In the genomic region with DNA sequence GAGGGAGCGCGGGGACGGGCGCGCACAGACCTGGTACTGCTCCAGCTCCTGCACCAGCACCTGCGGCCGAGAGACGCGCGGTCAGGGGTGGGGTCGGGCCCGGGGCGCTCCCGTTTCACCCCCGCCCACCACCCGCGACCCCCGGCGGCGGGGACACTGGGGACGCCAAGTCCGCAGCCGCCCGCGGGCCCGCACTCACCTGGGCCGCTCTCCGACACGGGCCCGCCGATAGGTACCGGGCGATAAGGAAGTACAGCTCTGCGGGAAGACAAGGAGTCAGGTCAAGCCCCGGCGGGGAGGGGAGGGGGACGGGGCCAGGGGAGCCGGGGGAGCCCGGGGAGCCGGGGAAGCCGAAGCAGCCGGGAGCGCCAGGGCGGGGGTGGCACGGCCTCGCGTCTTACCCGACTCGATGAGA, we compare ENCODE assay signal across 8 cellular contexts. TPM values are rescaled to one million over a fixed set of nuclear protein-coding genes. Genes with fewer than 3 reads are reported as not detected.
A peak's percentile ranks its signal among the peaks of the same experiment; 100 is the strongest.
DNase-seq lines count a peak whose midpoint lies in the region; ATAC-seq and TF ChIP-seq lines count a peak whose summit lies in the region.

No MANE protein-coding gene starts in this region.

- TF ChIP-seq CTCF in cardiac muscle cell (IDR thresholded peaks at IDR 0.05; ENCODE audit: low read depth, low read length) (no peak), psoas muscle (IDR thresholded peaks at IDR 0.05) (no peak)

- peaks cover 15% of the 10 kb centered on the region for H3K36me3 ChIP-seq in CD4-positive, CD25-positive, alpha-beta regulatory T cell (ENCODE audit: control insufficient read depth, insufficient read depth, low read length)
- H3K36me3 ChIP-seq in cardiac muscle cell (peaks cover 14% of the 10 kb centered on the region), psoas muscle (ENCODE audit: insufficient read depth in 1 of 2, low read depth in 1 of 2) (peaks cover 0 to 34% of the 10 kb centered on the region in 2 donors)

- intact Hi-C loops in activated T-helper 1 cell treated with anti-CD3 and anti-CD28 coated beads, Interleukin-12 subunit alpha, Interleukin-12 subunit beta, Interleukin-2, Interleukin-4 antibody, amounts not matched to agents 30 ng/mL and 10 ng/mL and 1 ng/mL, durations not matched to agents 14 hours and 24 hours and 36 hours (cut with micrococcal nuclease): loop anchor here (1.0 to 5.0 kb wide), 3 partner anchors 68 to 546 kb away; partner anchors contain the start of gene LCA5L
- intact Hi-C loops in psoas muscle (cut with DNase I): loop anchor here (5.0 to 10.0 kb wide), 2 partner anchors 34 to 132 kb away; partner anchors contain the start of genes HMGN1 (in 1 of the 2) and LCA5L (in 1 of the 2)

- H3K27ac Mint-ChIP-seq in CD4-positive, CD25-positive, alpha-beta regulatory T cell: peak overlapping the region; percentile 66 to 97 (median 77)
- H3K27ac Mint-ChIP-seq in activated T-helper 1 cell treated with anti-CD3 and anti-CD28 coated beads, Interleukin-12 subunit alpha, Interleukin-12 subunit beta, Interleukin-2, Interleukin-4 antibody, amounts not matched to agents 30 ng/mL and 10 ng/mL and 1 ng/mL, durations not matched to agents 14 hours and 24 hours and 36 hours: peak overlapping the region; percentile 74

- no peak for DNase-seq in CD4-positive, CD25-positive, alpha-beta regulatory T cell
- DNase-seq in HuH-7 (ENCODE audit: low spot score) (peak; percentile 26), cardiac muscle cell (ENCODE audit: low read depth in 1 of 2, low spot score in 1 of 2) (peak in 1 of 2 donors; percentile 36), psoas muscle (peak in 1 of 2 donors; percentile 41), NCI-H2107 treated with DMSO at 0.1 percent for 48 hours (lab: John Stamatoyannopoulos, UW; ENCODE audit: unreplicated experiment) (no peak), putamen (ENCODE audit: low spot score) (no peak)
- DNase-seq in activated T-helper 1 cell treated with anti-CD3 and anti-CD28 coated beads, Interleukin-12 subunit alpha, Interleukin-12 subunit beta, Interleukin-2, Interleukin-4 antibody, amounts not matched to agents 30 ng/mL and 10 ng/mL and 1 ng/mL, durations not matched to agents 14 hours and 24 hours and 36 hours (ENCODE audit: low spot score): no peak

- H3K4me1 ChIP-seq in CD4-positive, CD25-positive, alpha-beta regulatory T cell (ENCODE audit: control insufficient read depth, insufficient read depth, low read length, poor library complexity, severe bottlenecking): peaks cover 40% of the 10 kb centered on the region
- H3K4me1 ChIP-seq in cardiac muscle cell (ENCODE audit: low read depth) (peaks cover 11% of the 10 kb centered on the region), psoas muscle (peaks cover 22% of the 10 kb centered on the region)

- no peaks in the 10 kb centered on the region for H3K9me3 ChIP-seq in CD4-positive, CD25-positive, alpha-beta regulatory T cell (ENCODE audit: control insufficient read depth in 2 of 2, low read length in 2 of 2)
- H3K9me3 ChIP-seq in cardiac muscle cell (ENCODE audit: low read depth) (no peaks in the 10 kb centered on the region), psoas muscle (no peaks in the 10 kb centered on the region)

- peaks cover 0 to 5% (median 0%) of the 10 kb centered on the region in 7 donors for H3K9me3 Mint-ChIP-seq in CD4-positive, CD25-positive, alpha-beta regulatory T cell
- no peaks in the 10 kb centered on the region for H3K9me3 Mint-ChIP-seq in activated T-helper 1 cell treated with anti-CD3 and anti-CD28 coated beads, Interleukin-12 subunit alpha, Interleukin-12 subunit beta, Interleukin-2, Interleukin-4 antibody, amounts not matched to agents 30 ng/mL and 10 ng/mL and 1 ng/mL, durations not matched to agents 14 hours and 24 hours and 36 hours

- H3K27ac ChIP-seq in CD4-positive, CD25-positive, alpha-beta regulatory T cell (ENCODE audit: insufficient read depth, low read length, poor library complexity, severe bottlenecking): peak overlapping the region; percentile 85
- H3K27ac ChIP-seq in cardiac muscle cell (peak overlapping the region; percentile 97), psoas muscle (peak overlapping the region; percentile 98)

- no peaks in the 10 kb centered on the region for H3K27me3 ChIP-seq in CD4-positive, CD25-positive, alpha-beta regulatory T cell (ENCODE audit: control insufficient read depth, insufficient read depth, low read length)
- H3K27me3 ChIP-seq in cardiac muscle cell (no peaks in the 10 kb centered on the region), psoas muscle (ENCODE audit: insufficient read depth in 3 of 3, low read length in 2 of 3) (no peaks in the 10 kb centered on the region)

- peak; percentile 1 to 4 for ATAC-seq in CD4-positive, CD25-positive, alpha-beta regulatory T cell (ENCODE audit: low read depth in 2 of 2)
- peak; percentile 6 for ATAC-seq in GM19397 (IDR thresholded peaks at IDR 0.05; ENCODE audit: unreplicated experiment)
- ATAC-seq in psoas muscle: peak; percentile 2 to 29 (median 12)

- no peak overlapping the region for H3K4me3 ChIP-seq in CD4-positive, CD25-positive, alpha-beta regulatory T cell (ENCODE audit: low read depth, low read length)
- H3K4me3 ChIP-seq in cardiac muscle cell: peak overlapping the region; percentile 100
- H3K4me3 ChIP-seq in psoas muscle: peak overlapping the region; percentile 97

- H3K4me3 Mint-ChIP-seq in CD4-positive, CD25-positive, alpha-beta regulatory T cell: peak overlapping the region; percentile 90 to 96 (median 92)
- H3K4me3 Mint-ChIP-seq in activated T-helper 1 cell treated with anti-CD3 and anti-CD28 coated beads, Interleukin-12 subunit alpha, Interleukin-12 subunit beta, Interleukin-2, Interleukin-4 antibody, amounts not matched to agents 30 ng/mL and 10 ng/mL and 1 ng/mL, durations not matched to agents 14 hours and 24 hours and 36 hours: peak overlapping the region; percentile 76

- peaks cover 15% of the 10 kb centered on the region for H3K36me3 Mint-ChIP-seq in CD4-positive, CD25-positive, alpha-beta regulatory T cell
- peaks cover 19% of the 10 kb centered on the region for H3K36me3 Mint-ChIP-seq in activated T-helper 1 cell treated with anti-CD3 and anti-CD28 coated beads, Interleukin-12 subunit alpha, Interleukin-12 subunit beta, Interleukin-2, Interleukin-4 antibody, amounts not matched to agents 30 ng/mL and 10 ng/mL and 1 ng/mL, durations not matched to agents 14 hours and 24 hours and 36 hours (ENCODE audit: low read depth)

- H3K27me3 Mint-ChIP-seq in CD4-positive, CD25-positive, alpha-beta regulatory T cell: peaks cover 14% of the 10 kb centered on the region
- H3K27me3 Mint-ChIP-seq in activated T-helper 1 cell treated with anti-CD3 and anti-CD28 coated beads, Interleukin-12 subunit alpha, Interleukin-12 subunit beta, Interleukin-2, Interleukin-4 antibody, amounts not matched to agents 30 ng/mL and 10 ng/mL and 1 ng/mL, durations not matched to agents 14 hours and 24 hours and 36 hours (ENCODE audit: insufficient read depth): no peaks in the 10 kb centered on the region

- H3K4me1 Mint-ChIP-seq in CD4-positive, CD25-positive, alpha-beta regulatory T cell: peaks cover 10 to 59% (median 45%) of the 10 kb centered on the region in 4 donors
- peaks cover 33% of the 10 kb centered on the region for H3K4me1 Mint-ChIP-seq in activated T-helper 1 cell treated with anti-CD3 and anti-CD28 coated beads, Interleukin-12 subunit alpha, Interleukin-12 subunit beta, Interleukin-2, Interleukin-4 antibody, amounts not matched to agents 30 ng/mL and 10 ng/mL and 1 ng/mL, durations not matched to agents 14 hours and 24 hours and 36 hours (ENCODE audit: low read depth)

- 0 to 1% (median 0%) methylated on average over 5 to 49 of the region's 49 CpGs for WGBS in psoas muscle, 3 donors

RNA-seq across cellular contexts. Expression of gene BRWD1, which starts 0.4 kb away (rescaled TPM):
- total RNA-seq in CD4-positive, CD25-positive, alpha-beta regulatory T cell: 110 TPM
- polyA plus RNA-seq in CD4-positive, CD25-positive, alpha-beta regulatory T cell: 10 to 100 TPM; 33.9 to 44.1 (median 41.1) TPM
- total RNA-seq in activated T-helper 1 cell treated with anti-CD3 and anti-CD28 coated beads, Interleukin-12 subunit alpha, Interleukin-12 subunit beta, Interleukin-2, Interleukin-4 antibody, amounts not matched to agents 30 ng/mL and 10 ng/mL and 1 ng/mL, durations not matched to agents 14 hours and 24 hours and 36 hours: 34.7 and 38.1 TPM in 2 replicates
- total RNA-seq in cardiac muscle cell (29.2 and 62.8 TPM in 2 replicates), psoas muscle (10 to 100 TPM; 30.2 to 33.0 (median 32.0) TPM)
- polyA plus RNA-seq in cardiac muscle cell (32.6 and 42.9 TPM in 2 replicates), psoas muscle (10 to 100 TPM; 12.6 to 21.0 (median 13.2) TPM)

RNA-seq across cellular contexts. Expression of gene HMGN1, which starts 35.8 kb away (rescaled TPM):
- total RNA-seq in CD4-positive, CD25-positive, alpha-beta regulatory T cell: 249 TPM
- 100 to 1,000 TPM; 168 to 223 (median 182) TPM for polyA plus RNA-seq in CD4-positive, CD25-positive, alpha-beta regulatory T cell
- total RNA-seq in activated T-helper 1 cell treated with anti-CD3 and anti-CD28 coated beads, Interleukin-12 subunit alpha, Interleukin-12 subunit beta, Interleukin-2, Interleukin-4 antibody, amounts not matched to agents 30 ng/mL and 10 ng/mL and 1 ng/mL, durations not matched to agents 14 hours and 24 hours and 36 hours: 313 and 314 TPM in 2 replicates
- 258 and 375 TPM in 2 replicates for total RNA-seq in cardiac muscle cell
- polyA plus RNA-seq in cardiac muscle cell: 559 and 612 TPM in 2 replicates
- total RNA-seq in psoas muscle: 10 to 100 TPM; 16.0 to 37.2 (median 20.6) TPM
- polyA plus RNA-seq in psoas muscle: 10 to 100 TPM; 13.9 to 27.5 (median 17.7) TPM
